In the genomic region with DNA sequence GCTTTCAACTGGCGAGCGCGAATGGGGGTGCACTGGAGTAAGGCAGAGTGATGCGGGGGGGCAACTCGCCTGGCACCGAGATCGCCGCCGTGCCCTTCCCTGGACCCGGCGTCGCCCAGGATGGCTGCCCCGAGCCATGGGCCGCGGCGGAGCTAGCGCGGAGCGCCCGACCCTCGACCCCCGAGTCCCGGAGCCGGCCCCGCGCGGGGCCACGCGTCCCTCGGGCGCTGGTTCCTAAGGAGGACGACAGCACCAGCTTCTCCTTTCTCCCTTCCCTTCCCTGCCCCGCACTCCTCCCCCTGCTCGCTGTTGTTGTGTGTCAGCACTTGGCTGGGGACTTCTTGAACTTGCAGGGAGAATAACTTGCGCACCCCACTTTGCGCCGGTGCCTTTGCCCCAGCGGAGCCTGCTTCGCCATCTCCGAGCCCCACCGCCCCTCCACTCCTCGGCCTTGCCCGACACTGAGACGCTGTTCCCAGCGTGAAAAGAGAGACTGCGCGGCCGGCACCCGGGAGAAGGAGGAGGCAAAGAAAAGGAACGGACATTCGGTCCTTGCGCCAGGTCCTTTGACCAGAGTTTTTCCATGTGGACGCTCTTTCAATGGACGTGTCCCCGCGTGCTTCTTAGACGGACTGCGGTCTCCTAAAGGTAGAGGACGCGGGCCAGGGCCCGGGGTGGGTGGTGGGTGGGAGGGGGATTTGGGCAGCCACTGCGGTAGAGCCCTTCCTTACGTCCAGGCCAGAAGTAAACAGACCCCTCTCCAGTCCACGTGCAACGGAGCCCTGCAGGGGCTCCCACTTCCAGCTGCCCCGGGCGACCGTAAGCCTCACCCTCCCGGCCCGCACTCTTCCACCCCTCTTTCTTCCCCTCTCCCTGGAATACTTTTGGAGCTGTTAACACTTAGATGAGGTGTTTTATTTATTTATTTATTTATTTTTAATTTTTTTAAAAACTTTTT, we compare ENCODE assay signal across 8 cellular contexts. TPM values are rescaled to one million over a fixed set of nuclear protein-coding genes. Genes with fewer than 3 reads are reported as not detected.
DNase-seq lines count a peak whose midpoint lies in the region; ATAC-seq and TF ChIP-seq lines count a peak whose summit lies in the region.
"Had no signal": no experiment of that assay in that cellular context is flagged by ENCODE, and none has a peak within 500 bp of the region (broad histone marks: within the 10 kb centered on the region; RNA-seq: fewer than 3 reads in every experiment).

No MANE protein-coding gene starts in this region.

- no peaks in the 10 kb centered on the region for H3K36me3 ChIP-seq in naive thymus-derived CD4-positive, alpha-beta T cell (ENCODE audit: control insufficient read depth in 2 of 3, insufficient read depth in 3 of 3, low read length in 3 of 3)

- H3K27me3 Mint-ChIP-seq in naive thymus-derived CD4-positive, alpha-beta T cell, result peaks cover 40 to 67% (median 57%) of the 10 kb centered on the region in 5 donors
- peaks cover 30% of the 10 kb centered on the region for H3K27me3 Mint-ChIP-seq in activated CD4-positive, alpha-beta memory T cell treated with anti-CD3 and anti-CD28 coated beads, Interleukin-2, amount 10 ng/mL, durations not matched to agents 7 days and 5 days

- peaks cover 0 to 5% (median 0%) of the 10 kb centered on the region in 5 donors for H3K36me3 Mint-ChIP-seq in naive thymus-derived CD4-positive, alpha-beta T cell
- H3K36me3 Mint-ChIP-seq in activated CD4-positive, alpha-beta memory T cell treated with anti-CD3 and anti-CD28 coated beads, Interleukin-2, amount 10 ng/mL, durations not matched to agents 7 days and 5 days (ENCODE audit: low read depth), result no peaks in the 10 kb centered on the region

- no peak overlapping the region for H3K27ac Mint-ChIP-seq in naive thymus-derived CD4-positive, alpha-beta T cell
- no peak overlapping the region for H3K27ac Mint-ChIP-seq in activated CD4-positive, alpha-beta memory T cell treated with anti-CD3 and anti-CD28 coated beads, Interleukin-2, amount 10 ng/mL, durations not matched to agents 7 days and 5 days
- H3K27ac Mint-ChIP-seq: T-helper 1 cell treated with Interleukin-12 subunit alpha and Interleukin-12 subunit beta and Interleukin-4 antibody, amounts not matched to agents 30 μg/mL and 1 μg/mL, for 36 hours had no signal

- H3K4me3 Mint-ChIP-seq in naive thymus-derived CD4-positive, alpha-beta T cell, result peak overlapping the region in 2 of 10 donors; percentile 35 to 43
- H3K4me3 Mint-ChIP-seq in activated CD4-positive, alpha-beta memory T cell treated with anti-CD3 and anti-CD28 coated beads, Interleukin-2, amount 10 ng/mL, durations not matched to agents 7 days and 5 days, result no peak overlapping the region
- H3K4me3 Mint-ChIP-seq: T-helper 1 cell treated with Interleukin-12 subunit alpha and Interleukin-12 subunit beta and Interleukin-4 antibody, amounts not matched to agents 30 μg/mL and 1 μg/mL, for 36 hours had no signal

- intact Hi-C loops in naive thymus-derived CD4-positive, alpha-beta T cell (cut with micrococcal nuclease), result loop anchor here in 1 of 2 donors (5.0 to 10.0 kb wide), 3 partner anchors 324 to 606 kb away; no protein-coding TSS in a partner anchor

- H3K9me3 Mint-ChIP-seq in naive thymus-derived CD4-positive, alpha-beta T cell, result peaks cover 0 to 7% (median 0%) of the 10 kb centered on the region in 11 donors
- no peaks in the 10 kb centered on the region for H3K9me3 Mint-ChIP-seq in activated CD4-positive, alpha-beta memory T cell treated with anti-CD3 and anti-CD28 coated beads, Interleukin-2, amount 10 ng/mL, durations not matched to agents 7 days and 5 days
- H3K9me3 Mint-ChIP-seq: T-helper 1 cell treated with Interleukin-12 subunit alpha and Interleukin-12 subunit beta and Interleukin-4 antibody, amounts not matched to agents 30 μg/mL and 1 μg/mL, for 36 hours had no signal

- H3K9me3 ChIP-seq in naive thymus-derived CD4-positive, alpha-beta T cell (ENCODE audit: control insufficient read depth in 2 of 3, low read length in 3 of 3), result no peaks in the 10 kb centered on the region

- no peak overlapping the region for H3K27ac ChIP-seq in naive thymus-derived CD4-positive, alpha-beta T cell (ENCODE audit: low read depth, low read length)

- peak; percentile 78 for DNase-seq in NB4 (ENCODE audit: low read depth)
- DNase-seq in fibroblast of gingiva (ENCODE audit: low read depth), result peak; percentile 27
- DNase-seq in naive thymus-derived CD4-positive, alpha-beta T cell, result no peak
- no peak for DNase-seq in activated CD4-positive, alpha-beta memory T cell treated with anti-CD3 and anti-CD28 coated beads, Interleukin-2, amount 10 ng/mL, durations not matched to agents 7 days and 5 days

- POLR2A ChIA-PET in naive thymus-derived CD4-positive, alpha-beta T cell (lab: Charles Lee), result no interaction called here
- POLR2A ChIA-PET in activated CD4-positive, alpha-beta memory T cell treated with anti-CD3 and anti-CD28 coated beads, Interleukin-2, amount 10 ng/mL, durations not matched to agents 7 days and 5 days (lab: Charles Lee), result no interaction called here

- peak overlapping the region; percentile 65 for H3K4me3 ChIP-seq in NB4 (ENCODE audit: low read depth, low read length)
- H3K4me3 ChIP-seq in naive thymus-derived CD4-positive, alpha-beta T cell (ENCODE audit: low read length), result no peak overlapping the region

- no peak for TF ChIP-seq POLR2A in NB4 (IDR thresholded peaks at IDR 0.05; ENCODE audit: extremely low read depth, insufficient read length)

- CTCF ChIA-PET in naive thymus-derived CD4-positive, alpha-beta T cell (lab: Charles Lee), result no interaction called here
- CTCF ChIA-PET in activated CD4-positive, alpha-beta memory T cell treated with anti-CD3 and anti-CD28 coated beads, Interleukin-2, amount 10 ng/mL, durations not matched to agents 7 days and 5 days (lab: Charles Lee), result no interaction called here

- no peak for TF ChIP-seq CTCF in NB4 (IDR thresholded peaks at IDR 0.05; ENCODE audit: low read depth, low read length)

- peaks cover 0 to 9% of the 10 kb centered on the region in 2 donors for H3K27me3 ChIP-seq in naive thymus-derived CD4-positive, alpha-beta T cell (ENCODE audit: control insufficient read depth in 2 of 2, insufficient read depth in 2 of 2, low read length in 2 of 2)

- ATAC-seq in GM19395 (IDR thresholded peaks at IDR 0.05; ENCODE audit: unreplicated experiment) (peak; percentile 2), GM19023 (IDR thresholded peaks at IDR 0.05; ENCODE audit: unreplicated experiment) (no peak), GM21367 (IDR thresholded peaks at IDR 0.05; ENCODE audit: unreplicated experiment) (no peak)
- peak; percentile 42 for ATAC-seq in naive thymus-derived CD4-positive, alpha-beta T cell

- peaks cover 0 to 6% (median 5%) of the 10 kb centered on the region in 7 donors for H3K4me1 Mint-ChIP-seq in naive thymus-derived CD4-positive, alpha-beta T cell
- H3K4me1 Mint-ChIP-seq in activated CD4-positive, alpha-beta memory T cell treated with anti-CD3 and anti-CD28 coated beads, Interleukin-2, amount 10 ng/mL, durations not matched to agents 7 days and 5 days, result no peaks in the 10 kb centered on the region

- no peaks in the 10 kb centered on the region for H3K4me1 ChIP-seq in naive thymus-derived CD4-positive, alpha-beta T cell (ENCODE audit: control insufficient read depth in 2 of 2, insufficient read depth in 2 of 2, low read length in 2 of 2)

RNA-seq across cellular contexts. Expression of gene BMP2, which starts 1.0 kb away (rescaled TPM):
- total RNA-seq in naive thymus-derived CD4-positive, alpha-beta T cell, result under 1 TPM in 1 of 5 experiments, not detected in 4; 0.08 TPM
- polyA plus RNA-seq in naive thymus-derived CD4-positive, alpha-beta T cell, result not detected
- total RNA-seq in activated CD4-positive, alpha-beta memory T cell treated with anti-CD3 and anti-CD28 coated beads, Interleukin-2, amount 10 ng/mL, durations not matched to agents 7 days and 5 days, result not detected

Comparison
In these comparisons a context has a peak if more than half of its experiments do, and no peak if none do; other contexts are left out.
1. ATAC-seq: peak in GM19395 (single experiment) and naive thymus-derived CD4-positive, alpha-beta T cell (single experiment); none in GM19023 (single experiment) and GM21367 (single experiment).
2. DNase-seq: peak in NB4 (single experiment) and fibroblast of gingiva (single experiment); none in naive thymus-derived CD4-positive, alpha-beta T cell (0 of 9) and activated CD4-positive, alpha-beta memory T cell treated with anti-CD3 and anti-CD28 coated beads, Interleukin-2, amount 10 ng/mL, durations not matched to agents 7 days and 5 days (single experiment).